In the genomic region with DNA sequence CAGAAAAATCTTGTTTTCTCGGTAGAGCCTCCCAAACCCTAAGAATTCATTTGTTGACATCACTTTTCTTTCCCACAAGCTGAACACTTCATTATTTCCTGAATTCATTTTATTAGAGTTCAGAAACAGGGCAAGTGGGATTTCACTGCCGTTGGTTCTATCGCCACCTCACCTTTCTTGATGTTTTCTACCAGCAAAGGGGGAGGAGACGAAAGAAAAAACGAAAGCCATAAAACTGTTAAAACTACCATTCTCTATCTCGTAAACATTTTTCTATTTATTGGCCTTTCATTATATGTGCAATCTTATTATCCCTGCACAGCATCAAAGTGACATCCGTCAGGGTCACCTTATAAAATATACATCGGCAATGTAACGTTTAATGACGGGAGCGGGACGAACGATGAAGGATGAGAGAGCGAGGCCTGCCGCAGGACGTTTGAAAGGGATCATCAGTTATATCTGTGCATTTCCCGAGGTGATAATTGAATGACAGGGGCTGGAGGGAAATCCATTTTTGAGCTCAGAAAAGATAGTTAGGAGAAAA, we compare ENCODE assay signal across 20 cellular contexts. TPM values are rescaled to one million over a fixed set of nuclear protein-coding genes. Genes with fewer than 3 reads are reported as not detected.
DNase-seq lines count a peak whose midpoint lies in the region; ATAC-seq, FAIRE-seq and TF ChIP-seq lines count a peak whose summit lies in the region.
"Had no signal": no experiment of that assay in that cellular context is flagged by ENCODE, and none has a peak within 500 bp of the region (broad histone marks: within the 10 kb centered on the region; RNA-seq: fewer than 3 reads in every experiment).

No MANE protein-coding gene starts in this region.

- H3K4me3 ChIP-seq in heart right ventricle (no peak overlapping the region), right cardiac atrium (ENCODE audit: low read length) (no peak overlapping the region), coronary artery (no peak overlapping the region)
- H3K4me3 ChIP-seq: body of pancreas, lower lobe of right lung, thyroid gland had no signal

- no peak for DNase-seq in heart right ventricle
- DNase-seq in right cardiac atrium = no peak
- DNase-seq in coronary artery (ENCODE audit: low spot score) = peak; percentile 33
- DNase-seq in progenitor cell of endocrine pancreas (ENCODE audit: low spot score, unreplicated experiment) = no peak
- no peak for DNase-seq in anterior cingulate cortex (lab: John Stamatoyannopoulos, UW)
- no peak for DNase-seq in GM12892 (ENCODE audit: insufficient read length)
- DNase-seq: activated CD4-positive, alpha-beta T cell treated with anti-CD3 and anti-CD28 coated beads, Interleukin-2, amount 50 U/mL, for 1 hour; activated naive CD4-positive, alpha-beta T cell; CD8-positive, alpha-beta memory T cell; lower lobe of right lung; NCI-H1436 treated with DMSO at 0.1 percent for 48 hours; NCI-H2227 treated with DMSO at 0.1 percent for 48 hours; stimulated activated CD4-positive, alpha-beta T cell treated with anti-CD3 and anti-CD28 coated beads, Interleukin-12 subunit alpha, Interleukin-12 subunit beta, amount 100 ng/mL, for 4 hours had no signal

- peak overlapping the region in 7 of 10 donors; percentile 1 to 81 (median 63) for H3K27ac ChIP-seq in heart right ventricle
- H3K27ac ChIP-seq in right cardiac atrium (ENCODE audit: low read length) = no peak overlapping the region
- H3K27ac ChIP-seq in coronary artery = no peak overlapping the region
- H3K27ac ChIP-seq: epithelial cell of prostate had no signal

- TF ChIP-seq POLR2A in GM12892 (IDR thresholded peaks at IDR 0.05; ENCODE audit: low read depth, low read length) = no peak

- FAIRE-seq in GM12892 (lab: Jason Lieb, UNC) = no peak
- FAIRE-seq: frontal cortex had no signal

- TF ChIP-seq CTCF in heart right ventricle (IDR thresholded peaks at IDR 0.05) (no peak), coronary artery (IDR thresholded peaks at IDR 0.05) (no peak), progenitor cell of endocrine pancreas (IDR thresholded peaks at IDR 0.05; ENCODE audit: unreplicated experiment) (no peak)

- H3K4me1 Mint-ChIP-seq in progenitor cell of endocrine pancreas (ENCODE audit: low read depth) = peaks cover 50% of the 10 kb centered on the region

- peak overlapping the region; percentile 81 for H3K27ac Mint-ChIP-seq in progenitor cell of endocrine pancreas
- H3K27ac Mint-ChIP-seq: dendritic cell treated with granulocyte-macrophage colony-stimulating factor and Interleukin-4, amounts not matched to agents 40 ng/mL and 50 ng/mL, for 4 days had no signal

- H3K36me3 ChIP-seq in heart right ventricle = peaks cover 0 to 54% (median 0%) of the 10 kb centered on the region in 9 donors
- H3K36me3 ChIP-seq: thyroid gland had no signal

- H3K4me1 ChIP-seq in heart right ventricle (peaks cover 39 to 97% (median 84%) of the 10 kb centered on the region in 9 donors), right cardiac atrium (ENCODE audit: control insufficient read depth, insufficient read depth, low read length) (peaks cover 55% of the 10 kb centered on the region)

- intact Hi-C loops in heart right ventricle (cut with DNase I) (no loop called here), right cardiac atrium (cut with DNase I) (loop anchor here in 1 of 4 donors (10.0 kb wide), 1 partner anchor 147 kb away; no protein-coding TSS in a partner anchor)

- H3K9me3 ChIP-seq in heart right ventricle (no peaks in the 10 kb centered on the region), right cardiac atrium (ENCODE audit: control insufficient read depth, low read length) (no peaks in the 10 kb centered on the region)
- H3K9me3 ChIP-seq: body of pancreas, lower lobe of right lung, thyroid gland had no signal

- H3K4me3 Mint-ChIP-seq in progenitor cell of endocrine pancreas (ENCODE audit: low read depth) = no peak overlapping the region
- H3K4me3 Mint-ChIP-seq: CD8-positive, alpha-beta memory T cell; dendritic cell treated with granulocyte-macrophage colony-stimulating factor and Interleukin-4, amounts not matched to agents 40 ng/mL and 50 ng/mL, for 4 days had no signal

- H3K9me3 Mint-ChIP-seq in progenitor cell of endocrine pancreas (ENCODE audit: low read depth) = no peaks in the 10 kb centered on the region
- H3K9me3 Mint-ChIP-seq: CD8-positive, alpha-beta memory T cell; dendritic cell treated with granulocyte-macrophage colony-stimulating factor and Interleukin-4, amounts not matched to agents 40 ng/mL and 50 ng/mL, for 4 days had no signal

- H3K27me3 Mint-ChIP-seq in progenitor cell of endocrine pancreas = no peaks in the 10 kb centered on the region
- H3K27me3 Mint-ChIP-seq: CD8-positive, alpha-beta memory T cell; dendritic cell treated with granulocyte-macrophage colony-stimulating factor and Interleukin-4, amounts not matched to agents 40 ng/mL and 50 ng/mL, for 4 days had no signal

- WGBS in heart right ventricle, 2 donors = 86% methylated on average over 17 of the region's 17 CpGs
- 83% methylated on average over 17 of the region's 17 CpGs for WGBS in right cardiac atrium

- ATAC-seq in heart right ventricle (no peak), right cardiac atrium (no peak), HG03097 (IDR thresholded peaks at IDR 0.05; ENCODE audit: low FRiP score, unreplicated experiment) (no peak), HG03025 (IDR thresholded peaks at IDR 0.05; ENCODE audit: low FRiP score, unreplicated experiment) (no peak)
- ATAC-seq: body of pancreas, lower lobe of right lung had no signal

- H3K36me3 Mint-ChIP-seq in progenitor cell of endocrine pancreas (ENCODE audit: insufficient read depth) = peaks cover 8% of the 10 kb centered on the region

- H3K27me3 ChIP-seq in heart right ventricle (no peaks in the 10 kb centered on the region), right cardiac atrium (ENCODE audit: control insufficient read depth, insufficient read depth) (no peaks in the 10 kb centered on the region)
- H3K27me3 ChIP-seq: body of pancreas, thyroid gland had no signal

RNA-seq across cellular contexts. Expression of a gene that starts 59.5 kb away (rescaled TPM):
- total RNA-seq in heart right ventricle (1 to 10 TPM in 7 of 10 donors, under 1 TPM in 3; 0.53 to 2.7 (median 1.5) TPM), right cardiac atrium (1 to 10 TPM; 2.1 to 3.5 (median 2.8) TPM), progenitor cell of endocrine pancreas (0.60 and 0.86 TPM in 2 replicates)
- polyA plus RNA-seq in heart right ventricle (1 to 10 TPM; 3.2 to 4.1 TPM), right cardiac atrium (2.5 TPM)
- polyA plus RNA-seq in GM12892 (2012; ENCODE audit: missing spikeins) = not detected

Comparison
In these comparisons a context has a peak if more than half of its experiments do, and no peak if none do; other contexts are left out.
1. H3K27ac ChIP-seq: peak in heart right ventricle (7 of 10); none in right cardiac atrium (single experiment) and coronary artery (0 of 2).